ENCODE assay signal across 8 cellular contexts in the genomic region with DNA sequence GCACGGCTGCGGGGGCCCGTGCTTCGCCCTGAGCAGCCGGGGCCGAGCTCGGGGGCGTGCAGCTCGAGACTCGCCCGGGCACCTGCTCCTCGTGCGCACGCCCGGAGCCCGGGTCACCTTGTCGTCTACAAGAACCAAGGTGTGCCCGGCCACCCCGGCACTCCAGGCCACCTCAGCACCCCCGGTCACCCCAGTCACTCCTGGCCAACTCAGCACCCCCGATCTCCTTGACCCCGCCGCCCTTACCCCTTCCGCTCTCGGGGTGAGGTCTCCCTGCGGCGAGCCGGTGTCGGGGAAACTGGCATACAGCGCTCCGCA. TPM values are rescaled to one million over a fixed set of nuclear protein-coding genes. Genes with fewer than 3 reads are reported as not detected.
DNase-seq lines count a peak whose midpoint lies in the region; ATAC-seq, FAIRE-seq and TF ChIP-seq lines count a peak whose summit lies in the region.

No MANE protein-coding gene starts in this region.

- no peak for DNase-seq in Caco-2
- no peak for DNase-seq in RWPE2 (ENCODE audit: low spot score)
- DNase-seq in fibroblast of mammary gland (ENCODE audit: low read depth), result no peak
- DNase-seq in trophoblast cell, result no peak
- no peak for DNase-seq in NCI-H146 treated with DMSO at 0.1 percent for 48 hours (lab: John Stamatoyannopoulos, UW; ENCODE audit: unreplicated experiment)
- no peak for DNase-seq in inferior parietal cortex (ENCODE audit: extremely low spot score)
- no peak for DNase-seq in NCI-H2227 treated with DMSO at 0.1 percent for 48 hours (lab: John Stamatoyannopoulos, UW)
- no peak for DNase-seq in small intestine

- H4K91ac ChIP-seq in trophoblast cell (ENCODE audit: low read depth, low read length), result peak overlapping the region; percentile 98

- CTCF ChIA-PET in Caco-2 (lab: Charles Lee), result interaction anchor here (0.6 kb wide), 2 partner anchors 324 to 772 kb away, joined by 3 read pairs; no protein-coding TSS in a partner anchor

- H3K4me1 Mint-ChIP-seq in Caco-2 (ENCODE audit: low read depth, unreplicated experiment), result no peaks in the 10 kb centered on the region

- peak overlapping the region; percentile 76 for H3K4me2 ChIP-seq in trophoblast cell (ENCODE audit: low read length)

- H2BK5ac ChIP-seq in trophoblast cell (ENCODE audit: low read depth, low read length, poor library complexity), result peak overlapping the region; percentile 97

- H3K27ac Mint-ChIP-seq in Caco-2 (ENCODE audit: unreplicated experiment), result no peak overlapping the region

- H3K18ac ChIP-seq in trophoblast cell (ENCODE audit: low read length), result peak overlapping the region; percentile 93

- peak overlapping the region; percentile 89 for H2AFZ ChIP-seq in trophoblast cell (ENCODE audit: insufficient read depth, low read length, poor library complexity)

- H2BK120ac ChIP-seq in trophoblast cell (ENCODE audit: insufficient read depth, low read length, poor library complexity), result peak overlapping the region; percentile 98

- no peaks in the 10 kb centered on the region for H3K36me3 ChIP-seq in Caco-2 (ENCODE audit: control insufficient read depth, insufficient read depth, low read length)
- no peaks in the 10 kb centered on the region for H3K36me3 ChIP-seq in RWPE2 (ENCODE audit: low read depth)
- H3K36me3 ChIP-seq in trophoblast cell (ENCODE audit: control insufficient read depth in 1 of 2, insufficient read depth in 2 of 2, low read length in 2 of 2), result peaks cover 28 to 33% of the 10 kb centered on the region in 2 experiments
- H3K36me3 ChIP-seq in small intestine (ENCODE audit: control insufficient read depth in 2 of 2, insufficient read depth in 2 of 2, low read length in 2 of 2), result no peaks in the 10 kb centered on the region

- no peaks in the 10 kb centered on the region for H3K36me3 Mint-ChIP-seq in Caco-2 (ENCODE audit: insufficient read depth, unreplicated experiment)

- intact Hi-C loops in Caco-2 (cut with micrococcal nuclease; ENCODE audit: unreplicated experiment), result no loop called here

- peaks cover 29% of the 10 kb centered on the region for H3K79me2 ChIP-seq in trophoblast cell (ENCODE audit: control insufficient read depth, insufficient read depth, low read length, poor library complexity)

- H3K79me1 ChIP-seq in trophoblast cell (ENCODE audit: low read length), result peaks cover 48% of the 10 kb centered on the region

- H3K4me3 ChIP-seq in Caco-2 (ENCODE audit: low read depth, low read length) (no peak overlapping the region), RWPE2 (ENCODE audit: severe bottlenecking) (peak overlapping the region; percentile 46), fibroblast of mammary gland (ENCODE audit: control insufficient read depth, low read depth, low read length) (peak overlapping the region; percentile 13), trophoblast cell (ENCODE audit: low read depth, low read length) (peak overlapping the region; percentile 98), small intestine (ENCODE audit: low read depth in 1 of 2, low read length in 2 of 2) (peak overlapping the region in 1 of 2 donors; percentile 39)

- peaks cover 20% of the 10 kb centered on the region for H3K27me3 Mint-ChIP-seq in Caco-2 (ENCODE audit: insufficient read depth, unreplicated experiment)

- no CpG with 5 or more reads among the region's 31 CpGs for WGBS in trophoblast cell (ENCODE audit: extremely low coverage, insufficient coverage, insufficient read length)
- WGBS in small intestine, 3 donors, result 3 to 7% (median 6%) methylated on average over 20 to 30 of the region's 31 CpGs

- H4K12ac ChIP-seq in trophoblast cell (ENCODE audit: low read depth, low read length), result peak overlapping the region; percentile 45

- H3K9me3 Mint-ChIP-seq in Caco-2 (ENCODE audit: unreplicated experiment), result no peaks in the 10 kb centered on the region

- no TSS peak for BruUV-seq in Caco-2 (replicated peaks; lab: Mats Ljungman, UMichigan)

- FAIRE-seq in small intestine (lab: Jason Lieb, UNC), result no peak

- H3K14ac ChIP-seq in trophoblast cell (ENCODE audit: low read length), result peak overlapping the region; percentile 96

- ATAC-seq in RWPE2 (ENCODE audit: low read depth), result no peak

- peak overlapping the region; percentile 93 for H3K4ac ChIP-seq in trophoblast cell (ENCODE audit: low read depth, low read length)

- H4K8ac ChIP-seq in trophoblast cell (ENCODE audit: low read depth, low read length), result peak overlapping the region; percentile 72

- peak overlapping the region; percentile 76 for H3K9ac ChIP-seq in trophoblast cell (ENCODE audit: low read length)

- H3K27ac ChIP-seq in RWPE2 (ENCODE audit: poor library complexity, severe bottlenecking) (no peak overlapping the region), trophoblast cell (ENCODE audit: low read depth, low read length) (peak overlapping the region; percentile 92), small intestine (ENCODE audit: low read depth in 1 of 2, low read length in 1 of 2) (no peak overlapping the region)

- no peak overlapping the region for H3K23ac ChIP-seq in trophoblast cell (ENCODE audit: low read length)

- H2BK12ac ChIP-seq in trophoblast cell (ENCODE audit: low read length), result peak overlapping the region; percentile 99

- H3K27me3 ChIP-seq in Caco-2 (replicated peaks; ENCODE audit: control insufficient read depth, insufficient read depth, low read length), result no peaks in the 10 kb centered on the region; the same call in none of the 2 replicates
- H3K27me3 ChIP-seq in RWPE2 (ENCODE audit: insufficient read depth, poor library complexity, severe bottlenecking), result peaks cover 49% of the 10 kb centered on the region
- no peaks in the 10 kb centered on the region for H3K27me3 ChIP-seq in trophoblast cell (ENCODE audit: insufficient read depth, low read length)
- peaks cover 10 to 11% of the 10 kb centered on the region in 2 donors for H3K27me3 ChIP-seq in small intestine (ENCODE audit: control insufficient read depth in 2 of 2, insufficient read depth in 2 of 2, low read length in 2 of 2)

- TF ChIP-seq CTCF in Caco-2 (IDR thresholded peaks at IDR 0.05; ENCODE audit: insufficient read depth in 1 of 2, low read depth in 1 of 2, low read length in 1 of 2, severe bottlenecking in 1 of 2, unreplicated experiment in 1 of 2) (no peak), RWPE2 (IDR thresholded peaks at IDR 0.05; ENCODE audit: poor library complexity, severe bottlenecking) (no peak), fibroblast of mammary gland (conservative IDR thresholded peaks at IDR 0.05; ENCODE audit: control insufficient read depth, insufficient read depth, low read depth, low read length) (no peak)

- peak overlapping the region; percentile 71 for H3K4me3 Mint-ChIP-seq in Caco-2 (ENCODE audit: unreplicated experiment)

- H3K9me3 ChIP-seq in Caco-2 (no peaks in the 10 kb centered on the region), RWPE2 (ENCODE audit: severe bottlenecking) (no peaks in the 10 kb centered on the region), trophoblast cell (ENCODE audit: insufficient read depth, low read depth, low read length) (no peaks in the 10 kb centered on the region), small intestine (ENCODE audit: control insufficient read depth, low read depth) (no peaks in the 10 kb centered on the region)

- POLR2A ChIA-PET in Caco-2 (lab: Charles Lee), result no interaction called here

- peak overlapping the region; percentile 94 for H2AK5ac ChIP-seq in trophoblast cell (ENCODE audit: low read length)

- H3K4me1 ChIP-seq in Caco-2 (peaks cover 5% of the 10 kb centered on the region; the same call in 1 of the 2 replicates), RWPE2 (ENCODE audit: insufficient read depth, poor library complexity, severe bottlenecking) (peaks cover 15% of the 10 kb centered on the region), trophoblast cell (ENCODE audit: control insufficient read depth in 1 of 2, insufficient read depth in 2 of 2, low read length in 2 of 2) (peaks cover 9 to 27% of the 10 kb centered on the region in 2 experiments), small intestine (ENCODE audit: control insufficient read depth in 2 of 2, insufficient read depth in 1 of 2, low read depth in 1 of 2, low read length in 1 of 2) (no peaks in the 10 kb centered on the region)

RNA-seq across cellular contexts. Expression of a gene that starts 0.3 kb away (rescaled TPM):
- 0.79 and 3.3 TPM in 2 replicates for total RNA-seq in Caco-2 (2022)
- 2,874 and 2,927 TPM in 2 replicates for polyA plus RNA-seq in trophoblast cell (2013)
- polyA plus RNA-seq in small intestine, result 10 to 100 TPM in 1 of 3 donors, 1 to 10 TPM in 2; 1.6 to 92.1 (median 7.0) TPM

RNA-seq across cellular contexts. Expression of a gene that starts 33.1 kb away (rescaled TPM):
- 0.23 TPM in 1 of 2 replicates, not detected in the other for total RNA-seq in Caco-2 (2022)
- 0.04 TPM in 1 of 2 replicates, not detected in the other for polyA plus RNA-seq in trophoblast cell (2013)
- not detected for polyA plus RNA-seq in small intestine

RNA-seq across cellular contexts. Expression of a gene that starts 48.5 kb away (rescaled TPM):
- not detected in 2 replicates for total RNA-seq in Caco-2 (2022)
- not detected in 2 replicates for polyA plus RNA-seq in trophoblast cell (2013)
- not detected for polyA plus RNA-seq in small intestine
